In the genomic region with DNA sequence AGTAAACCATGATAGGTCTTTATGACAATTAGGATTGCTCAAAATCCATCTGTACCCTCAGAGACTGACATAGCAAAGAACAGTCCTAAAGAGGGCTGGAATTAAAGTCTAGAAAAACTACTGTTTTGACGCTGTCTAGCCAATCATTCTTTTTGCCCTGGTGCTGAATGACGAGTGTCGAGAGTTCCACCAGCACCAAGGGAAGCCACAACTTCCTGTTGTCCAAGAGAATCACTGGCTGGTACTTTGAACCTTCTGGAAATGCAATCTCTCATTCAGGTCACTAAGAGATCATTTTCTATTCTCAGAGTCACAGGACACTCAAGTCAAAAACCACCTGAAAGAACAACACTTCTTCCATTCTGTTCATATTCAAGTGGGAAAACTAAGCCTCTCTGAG, we compare ENCODE assay signal across 24 cellular contexts.
"Had no signal": no experiment of that assay in that cellular context is flagged by ENCODE, and none has a peak within 500 bp of the region (broad histone marks: within the 10 kb centered on the region; RNA-seq: fewer than 3 reads in every experiment).

No MANE protein-coding gene starts in this region.

- H3K4me1 ChIP-seq: colonic mucosa had no signal

- ATAC-seq: effector memory CD8-positive, alpha-beta T cell; esophagus mucosa; gastrocnemius medialis; left lung; left ventricle myocardium superior; lower lobe of right lung; mucosa of descending colon had no signal

- H3K9me3 Mint-ChIP-seq: dendritic cell treated with granulocyte-macrophage colony-stimulating factor and Interleukin-4, amounts not matched to agents 40 ng/mL and 50 ng/mL, for 4 days had no signal

- H3K4me3 ChIP-seq: colonic mucosa, esophagus squamous epithelium, gastrocnemius medialis, heart right ventricle, left lung, lower lobe of right lung, mucosa of descending colon had no signal

- H3K27me3 ChIP-seq: colonic mucosa, esophagus squamous epithelium, gastrocnemius medialis, heart right ventricle, left lung had no signal

- H3K27ac ChIP-seq: colonic mucosa, epithelial cell of prostate, esophagus squamous epithelium, gastrocnemius medialis, heart right ventricle, left lung, lower lobe of right lung had no signal

- H3K27me3 Mint-ChIP-seq: dendritic cell treated with granulocyte-macrophage colony-stimulating factor and Interleukin-4, amounts not matched to agents 40 ng/mL and 50 ng/mL, for 4 days had no signal

- DNase-seq: colonic mucosa; cortex of kidney; effector CD8-positive, alpha-beta T cell; effector memory CD8-positive, alpha-beta T cell; endodermal cell; erythroblast; esophagus squamous epithelium; foreskin fibroblast; foreskin melanocyte; gastrocnemius medialis; glutamatergic neuron; head of caudate nucleus; heart right ventricle; hippocampal formation; left cardiac atrium; left lung; left ventricle myocardium superior; lower lobe of right lung; mesenchymal stem cell; mucosa of descending colon had no signal

- H3K27ac Mint-ChIP-seq: dendritic cell treated with granulocyte-macrophage colony-stimulating factor and Interleukin-4, amounts not matched to agents 40 ng/mL and 50 ng/mL, for 4 days; effector memory CD8-positive, alpha-beta T cell; endodermal cell; mesothelial cell of epicardium had no signal

- H3K4me3 Mint-ChIP-seq: dendritic cell treated with granulocyte-macrophage colony-stimulating factor and Interleukin-4, amounts not matched to agents 40 ng/mL and 50 ng/mL, for 4 days; effector memory CD8-positive, alpha-beta T cell; endodermal cell; mesothelial cell of epicardium had no signal

- H3K9me3 ChIP-seq: colonic mucosa, esophagus squamous epithelium, gastrocnemius medialis, left lung, lower lobe of right lung, mucosa of descending colon had no signal

- H3K36me3 ChIP-seq: colonic mucosa, gastrocnemius medialis, left lung, lower lobe of right lung had no signal
